ENCODE assay signal across 8 cellular contexts in genomic region chr2:8678731-8679566, GRCh38. TPM values are rescaled to one million over a fixed set of nuclear protein-coding genes. Genes with fewer than 3 reads are reported as not detected.
DNase-seq lines count a peak whose midpoint lies in the region; ATAC-seq and TF ChIP-seq lines count a peak whose summit lies in the region.

No MANE protein-coding gene starts in this region.

- peak overlapping the region; percentile 78 for H3K4me3 ChIP-seq in coronary artery

- ATAC-seq in GM19328 (IDR thresholded peaks at IDR 0.05; ENCODE audit: unreplicated experiment) (peak; percentile 62), HG03442 (IDR thresholded peaks at IDR 0.05; ENCODE audit: unreplicated experiment) (peak; percentile 69), left lobe of liver (peak; percentile 39)

- peak overlapping the region; percentile 99 to 100 for H3K27ac ChIP-seq in coronary artery

- TF ChIP-seq CTCF in coronary artery (IDR thresholded peaks at IDR 0.05): no peak

- DNase-seq in AML-193 (lab: John Stamatoyannopoulos, UW) (peak; percentile 56 to 70), NCI-H524 (lab: John Stamatoyannopoulos, UW) (peak; percentile 83 to 96), coronary artery (ENCODE audit: low spot score) (peak; percentile 95), left lobe of liver (ENCODE audit: low spot score) (peak; percentile 97)
- peak; percentile 73 to 74 for DNase-seq in activated CD4-positive, alpha-beta T cell treated with anti-CD3 and anti-CD28 coated beads for 4 hours
- peak; percentile 86 for DNase-seq in stimulated activated CD4-positive, alpha-beta T cell treated with anti-CD3 and anti-CD28 coated beads, Interleukin-1b, Interleukin-23, amount 100 ng/mL, for 48 hours

RNA-seq across cellular contexts. Expression of gene ID2, which starts 2.9 kb away (rescaled TPM):
- total RNA-seq in left lobe of liver: 121 TPM

Comparison
In these comparisons a context has a peak if more than half of its experiments do, and no peak if none do; other contexts are left out.
1. Peak in every context shown above with its lines: DNase-seq, ATAC-seq, H3K4me3 ChIP-seq and H3K27ac ChIP-seq.